8 cellular contexts compared by ENCODE assay signal in genomic region chr1:156676820-156677615, GRCh38. TPM values are rescaled to one million over a fixed set of nuclear protein-coding genes. Genes with fewer than 3 reads are reported as not detected.
DNase-seq lines count a peak whose midpoint lies in the region; ATAC-seq, FAIRE-seq and TF ChIP-seq lines count a peak whose summit lies in the region.

Gene NES (minus strand): TSS chr1:156677407. CDS start chr1:156677264, 143 bp downstream.

- H3K36me3 Mint-ChIP-seq in CD4-positive, alpha-beta memory T cell, result no peaks in the 10 kb centered on the region

- H3K27me3 Mint-ChIP-seq in CD4-positive, alpha-beta memory T cell, result peaks cover 44 to 52% of the 10 kb centered on the region in 2 donors

- no peak within 1 kb of the TSS for H3K27ac ChIP-seq in CD4-positive, alpha-beta memory T cell (ENCODE audit: low read depth, low read length)
- no peak within 1 kb of the TSS for H3K27ac ChIP-seq in MM.1S (ENCODE audit: low read length)
- peak within 1 kb of the TSS; percentile 67 to 76 for H3K27ac ChIP-seq in left lung
- peak within 1 kb of the TSS; percentile 69 for H3K27ac ChIP-seq in substantia nigra (ENCODE audit: low read depth, low read length, poor library complexity, severe bottlenecking)

- H3K9me3 Mint-ChIP-seq in CD4-positive, alpha-beta memory T cell, result peaks cover 0 to 2% (median 0%) of the 10 kb centered on the region in 8 donors

- DNase-seq in CD4-positive, alpha-beta memory T cell, result no peak
- DNase-seq in MM.1S (no peak), choroid plexus epithelial cell (ENCODE audit: low read depth) (peak; percentile 56), left lung (peak in 1 of 2 donors; percentile 77), substantia nigra (lab: John Stamatoyannopoulos, UW) (peak in 34 of 49 donors; percentile 11 to 75 (median 38)), T1000 (lab: John Stamatoyannopoulos, UW) (no peak), GM19239 (ENCODE audit: insufficient read length, low spot score) (no peak)

- H3K27me3 ChIP-seq in CD4-positive, alpha-beta memory T cell (ENCODE audit: insufficient read depth, low read length), result peaks cover 34% of the 10 kb centered on the region
- H3K27me3 ChIP-seq in MM.1S (replicated peaks; ENCODE audit: insufficient read depth, low read length) (peaks cover 96% of the 10 kb centered on the region), left lung (peaks cover 23 to 85% of the 10 kb centered on the region in 2 donors)

- H3K4me3 ChIP-seq in CD4-positive, alpha-beta memory T cell (ENCODE audit: low read length in 2 of 2), result no peak within 1 kb of the TSS
- H3K4me3 ChIP-seq in MM.1S (ENCODE audit: low read length), result peak within 1 kb of the TSS; percentile 29
- H3K4me3 ChIP-seq in choroid plexus epithelial cell (ENCODE audit: low read depth, low read length), result peak within 1 kb of the TSS; percentile 51
- peak within 1 kb of the TSS; percentile 41 to 53 for H3K4me3 ChIP-seq in left lung

- ATAC-seq in left lung (peak; percentile 80), GM18520 (IDR thresholded peaks at IDR 0.05; ENCODE audit: unreplicated experiment) (no peak)

- H3K9me2 ChIP-seq in MM.1S (replicated peaks; ENCODE audit: insufficient read depth, low read length), result no peaks in the 10 kb centered on the region

- H4K20me1 ChIP-seq in MM.1S (ENCODE audit: insufficient read depth, low read length), result no peaks in the 10 kb centered on the region

- H3K4me1 Mint-ChIP-seq in CD4-positive, alpha-beta memory T cell, result peaks cover 1 to 14% (median 12%) of the 10 kb centered on the region in 4 donors

- no peak within 1 kb of the TSS for H3K9ac ChIP-seq in MM.1S (ENCODE audit: low read length)

- H3K36me3 ChIP-seq in CD4-positive, alpha-beta memory T cell (ENCODE audit: insufficient read depth, low read length), result no peaks in the 10 kb centered on the region
- H3K36me3 ChIP-seq in MM.1S (replicated peaks; ENCODE audit: insufficient read depth, low read length) (no peaks in the 10 kb centered on the region), left lung (no peaks in the 10 kb centered on the region)

- H3K27ac Mint-ChIP-seq in CD4-positive, alpha-beta memory T cell, result peak within 1 kb of the TSS in 4 of 7 donors; percentile 21 to 76 (median 64)

- 0 out of 2 replicates have a peak within 1 kb of the TSS, but pooled peaks have one; percentile 29 for H2AFZ ChIP-seq in MM.1S (ENCODE audit: low read length)

- FAIRE-seq in GM19239 (lab: Jason Lieb, UNC), result no peak

- no peaks in the 10 kb centered on the region for H3F3A ChIP-seq in MM.1S (ENCODE audit: insufficient read depth, low read length)

- peak within 1 kb of the TSS; percentile 61 for H3K4me2 ChIP-seq in MM.1S (ENCODE audit: low read depth, low read length)

- H3K9me3 ChIP-seq in CD4-positive, alpha-beta memory T cell (ENCODE audit: control insufficient read depth in 1 of 2, low read length in 2 of 2), result no peaks in the 10 kb centered on the region
- H3K9me3 ChIP-seq in MM.1S (replicated peaks; ENCODE audit: insufficient read depth, low read length), result no peaks in the 10 kb centered on the region
- no peaks in the 10 kb centered on the region for H3K9me3 ChIP-seq in left lung

- TF ChIP-seq CTCF in MM.1S (IDR thresholded peaks at IDR 0.05; ENCODE audit: low read length) (no peak), choroid plexus epithelial cell (conservative IDR thresholded peaks at IDR 0.05; ENCODE audit: low read depth, low read length) (no peak), left lung (IDR thresholded peaks at IDR 0.05) (no peak)

- POLR2A ChIA-PET in CD4-positive, alpha-beta memory T cell (lab: Charles Lee; ENCODE audit: partially characterized antibody), result interaction anchor here (0.8 kb wide), 1 partner anchor 50 kb away, joined by 3 read pairs; no protein-coding TSS in a partner anchor

- H3K4me3 Mint-ChIP-seq in CD4-positive, alpha-beta memory T cell, result peak within 1 kb of the TSS; percentile 28 to 74 (median 53)

- H3K79me2 ChIP-seq in MM.1S (ENCODE audit: low read length), result no peaks in the 10 kb centered on the region

- CTCF ChIA-PET in CD4-positive, alpha-beta memory T cell (lab: Charles Lee; ENCODE audit: partially characterized antibody), result interaction anchor here (0.8 to 6.2 kb wide), 9 partner anchors 12 to 60 kb away, joined by 3 to 60 read pairs (median 15); partner anchors contain the start of gene CRABP2

- intact Hi-C loops in CD4-positive, alpha-beta memory T cell (cut with micrococcal nuclease), result no loop called here
- intact Hi-C loops in left lung (cut with DNase I), result no loop called here

- peaks cover 14% of the 10 kb centered on the region for H3K4me1 ChIP-seq in CD4-positive, alpha-beta memory T cell (ENCODE audit: insufficient read depth, low read length)
- peaks cover 4% of the 10 kb centered on the region; the same call in 1 of the 2 replicates for H3K4me1 ChIP-seq in MM.1S (ENCODE audit: low read length)
- H3K4me1 ChIP-seq in left lung, result peaks cover 0 to 36% of the 10 kb centered on the region in 2 donors

RNA-seq across cellular contexts. Expression of gene NES, which starts in this region (rescaled TPM):
- not detected for total RNA-seq in CD4-positive, alpha-beta memory T cell
- polyA plus RNA-seq in CD4-positive, alpha-beta memory T cell, result not detected
- total RNA-seq in left lung, result 10 to 100 TPM; 56.9 to 58.5 TPM

Comparison
In these comparisons a context has a peak if more than half of its experiments do, and no peak if none do; other contexts are left out.
1. RNA of gene NES (total RNA-seq): 56.9 to 58.5 TPM in left lung; not detected in CD4-positive, alpha-beta memory T cell; every median in the first group is over 10 times any median in the second.
2. DNase-seq: peak in choroid plexus epithelial cell (single experiment) and substantia nigra (34 of 49); none in CD4-positive, alpha-beta memory T cell (0 of 5), MM.1S (single experiment), T1000 (single experiment) and GM19239 (single experiment).
3. H3K27ac ChIP-seq: peak in left lung (2 of 2) and substantia nigra (single experiment); none in CD4-positive, alpha-beta memory T cell (single experiment) and MM.1S (single experiment).
4. H3K4me3 ChIP-seq: peak in MM.1S (single experiment), choroid plexus epithelial cell (single experiment) and left lung (2 of 2); none in CD4-positive, alpha-beta memory T cell (0 of 2).